ENCODE assay signal across 2 cellular contexts in the genomic region with DNA sequence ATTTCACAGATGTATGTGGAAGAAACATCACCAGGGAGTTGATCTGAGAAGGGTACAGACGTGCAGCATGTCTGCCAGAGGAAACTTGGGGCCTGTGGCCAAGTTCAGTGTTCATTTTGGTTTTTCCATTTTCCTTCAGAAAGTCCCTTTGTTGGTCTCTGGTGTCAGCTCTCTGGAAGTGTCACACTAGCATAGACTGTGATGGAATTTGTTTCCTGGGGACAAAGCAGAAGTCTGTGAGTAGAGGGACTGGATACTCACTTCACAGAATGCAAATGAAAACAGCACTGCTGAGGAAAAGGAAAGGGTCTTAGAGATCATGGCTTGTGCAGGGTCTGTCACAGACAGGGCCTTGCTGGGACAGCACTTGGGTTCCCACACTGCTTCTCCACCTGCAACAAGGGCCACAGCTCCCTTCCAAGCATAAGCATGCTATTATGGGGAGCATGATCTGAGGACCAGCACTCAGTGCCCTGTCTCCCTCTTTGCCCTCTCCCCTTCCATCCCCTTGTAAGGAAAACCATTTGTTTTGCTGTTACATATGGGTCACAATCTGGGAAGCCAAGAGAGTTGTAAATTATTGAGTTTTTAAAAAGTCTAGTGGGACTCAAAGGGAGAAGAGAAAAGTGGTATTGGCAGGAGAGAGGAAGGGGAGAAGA.
TF ChIP-seq lines count a peak whose summit lies in the region.

No MANE protein-coding gene starts in this region.

TF ChIP-seq in WTC11, 78 proteins besides CTCF, POLR2A, EP300 and RAD21 (continues in another document):
- TF ChIP-seq CBFB (CRISPR knock-in tag; IDR thresholded peaks at IDR 0.05; ENCODE audit: low read depth) (no peak), ZNF416 (CRISPR knock-in tag; IDR thresholded peaks at IDR 0.05) (no peak), MXD4 (CRISPR knock-in tag; IDR thresholded peaks at IDR 0.05; ENCODE audit: borderline replicate concordance) (no peak), ZNF232 (CRISPR knock-in tag; IDR thresholded peaks at IDR 0.05) (no peak), NR2C2 (CRISPR knock-in tag; IDR thresholded peaks at IDR 0.05) (no peak), ETV6 (CRISPR knock-in tag; IDR thresholded peaks at IDR 0.05) (no peak), GABPB1 (CRISPR knock-in tag; IDR thresholded peaks at IDR 0.05) (no peak), FOXK1 (CRISPR knock-in tag; IDR thresholded peaks at IDR 0.05) (no peak), GTF2I (CRISPR knock-in tag; conservative IDR thresholded peaks at IDR 0.05) (no peak), CREB1 (CRISPR knock-in tag; IDR thresholded peaks at IDR 0.05) (no peak), ZNF263 (CRISPR knock-in tag; IDR thresholded peaks at IDR 0.05; ENCODE audit: low read depth) (no peak), HMGA2 (CRISPR knock-in tag; IDR thresholded peaks at IDR 0.05) (no peak), TEAD1 (CRISPR knock-in tag; IDR thresholded peaks at IDR 0.05) (no peak), ZNF138 (CRISPR knock-in tag; conservative IDR thresholded peaks at IDR 0.05) (no peak)
- TF ChIP-seq, protein P1, sequence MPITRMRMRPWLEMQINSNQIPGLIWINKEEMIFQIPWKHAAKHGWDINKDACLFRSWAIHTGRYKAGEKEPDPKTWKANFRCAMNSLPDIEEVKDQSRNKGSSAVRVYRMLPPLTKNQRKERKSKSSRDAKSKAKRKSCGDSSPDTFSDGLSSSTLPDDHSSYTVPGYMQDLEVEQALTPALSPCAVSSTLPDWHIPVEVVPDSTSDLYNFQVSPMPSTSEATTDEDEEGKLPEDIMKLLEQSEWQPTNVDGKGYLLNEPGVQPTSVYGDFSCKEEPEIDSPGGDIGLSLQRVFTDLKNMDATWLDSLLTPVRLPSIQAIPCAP (CRISPR knock-in tag; IDR thresholded peaks at IDR 0.05) = no peak
- TF ChIP-seq, protein P2, sequence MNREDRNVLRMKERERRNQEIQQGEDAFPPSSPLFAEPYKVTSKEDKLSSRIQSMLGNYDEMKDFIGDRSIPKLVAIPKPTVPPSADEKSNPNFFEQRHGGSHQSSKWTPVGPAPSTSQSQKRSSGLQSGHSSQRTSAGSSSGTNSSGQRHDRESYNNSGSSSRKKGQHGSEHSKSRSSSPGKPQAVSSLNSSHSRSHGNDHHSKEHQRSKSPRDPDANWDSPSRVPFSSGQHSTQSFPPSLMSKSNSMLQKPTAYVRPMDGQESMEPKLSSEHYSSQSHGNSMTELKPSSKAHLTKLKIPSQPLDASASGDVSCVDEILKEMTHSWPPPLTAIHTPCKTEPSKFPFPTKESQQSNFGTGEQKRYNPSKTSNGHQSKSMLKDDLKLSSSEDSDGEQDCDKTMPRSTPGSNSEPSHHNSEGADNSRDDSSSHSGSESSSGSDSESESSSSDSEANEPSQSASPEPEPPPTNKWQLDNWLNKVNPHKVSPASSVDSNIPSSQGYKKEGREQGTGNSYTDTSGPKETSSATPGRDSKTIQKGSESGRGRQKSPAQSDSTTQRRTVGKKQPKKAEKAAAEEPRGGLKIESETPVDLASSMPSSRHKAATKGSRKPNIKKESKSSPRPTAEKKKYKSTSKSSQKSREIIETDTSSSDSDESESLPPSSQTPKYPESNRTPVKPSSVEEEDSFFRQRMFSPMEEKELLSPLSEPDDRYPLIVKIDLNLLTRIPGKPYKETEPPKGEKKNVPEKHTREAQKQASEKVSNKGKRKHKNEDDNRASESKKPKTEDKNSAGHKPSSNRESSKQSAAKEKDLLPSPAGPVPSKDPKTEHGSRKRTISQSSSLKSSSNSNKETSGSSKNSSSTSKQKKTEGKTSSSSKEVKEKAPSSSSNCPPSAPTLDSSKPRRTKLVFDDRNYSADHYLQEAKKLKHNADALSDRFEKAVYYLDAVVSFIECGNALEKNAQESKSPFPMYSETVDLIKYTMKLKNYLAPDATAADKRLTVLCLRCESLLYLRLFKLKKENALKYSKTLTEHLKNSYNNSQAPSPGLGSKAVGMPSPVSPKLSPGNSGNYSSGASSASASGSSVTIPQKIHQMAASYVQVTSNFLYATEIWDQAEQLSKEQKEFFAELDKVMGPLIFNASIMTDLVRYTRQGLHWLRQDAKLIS (CRISPR knock-in tag; IDR thresholded peaks at IDR 0.05; ENCODE audit: borderline replicate concordance) = no peak
- TF ChIP-seq, protein P3, sequence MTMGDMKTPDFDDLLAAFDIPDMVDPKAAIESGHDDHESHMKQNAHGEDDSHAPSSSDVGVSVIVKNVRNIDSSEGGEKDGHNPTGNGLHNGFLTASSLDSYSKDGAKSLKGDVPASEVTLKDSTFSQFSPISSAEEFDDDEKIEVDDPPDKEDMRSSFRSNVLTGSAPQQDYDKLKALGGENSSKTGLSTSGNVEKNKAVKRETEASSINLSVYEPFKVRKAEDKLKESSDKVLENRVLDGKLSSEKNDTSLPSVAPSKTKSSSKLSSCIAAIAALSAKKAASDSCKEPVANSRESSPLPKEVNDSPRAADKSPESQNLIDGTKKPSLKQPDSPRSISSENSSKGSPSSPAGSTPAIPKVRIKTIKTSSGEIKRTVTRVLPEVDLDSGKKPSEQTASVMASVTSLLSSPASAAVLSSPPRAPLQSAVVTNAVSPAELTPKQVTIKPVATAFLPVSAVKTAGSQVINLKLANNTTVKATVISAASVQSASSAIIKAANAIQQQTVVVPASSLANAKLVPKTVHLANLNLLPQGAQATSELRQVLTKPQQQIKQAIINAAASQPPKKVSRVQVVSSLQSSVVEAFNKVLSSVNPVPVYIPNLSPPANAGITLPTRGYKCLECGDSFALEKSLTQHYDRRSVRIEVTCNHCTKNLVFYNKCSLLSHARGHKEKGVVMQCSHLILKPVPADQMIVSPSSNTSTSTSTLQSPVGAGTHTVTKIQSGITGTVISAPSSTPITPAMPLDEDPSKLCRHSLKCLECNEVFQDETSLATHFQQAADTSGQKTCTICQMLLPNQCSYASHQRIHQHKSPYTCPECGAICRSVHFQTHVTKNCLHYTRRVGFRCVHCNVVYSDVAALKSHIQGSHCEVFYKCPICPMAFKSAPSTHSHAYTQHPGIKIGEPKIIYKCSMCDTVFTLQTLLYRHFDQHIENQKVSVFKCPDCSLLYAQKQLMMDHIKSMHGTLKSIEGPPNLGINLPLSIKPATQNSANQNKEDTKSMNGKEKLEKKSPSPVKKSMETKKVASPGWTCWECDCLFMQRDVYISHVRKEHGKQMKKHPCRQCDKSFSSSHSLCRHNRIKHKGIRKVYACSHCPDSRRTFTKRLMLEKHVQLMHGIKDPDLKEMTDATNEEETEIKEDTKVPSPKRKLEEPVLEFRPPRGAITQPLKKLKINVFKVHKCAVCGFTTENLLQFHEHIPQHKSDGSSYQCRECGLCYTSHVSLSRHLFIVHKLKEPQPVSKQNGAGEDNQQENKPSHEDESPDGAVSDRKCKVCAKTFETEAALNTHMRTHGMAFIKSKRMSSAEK (CRISPR knock-in tag; IDR thresholded peaks at IDR 0.05; ENCODE audit: borderline replicate concordance) = no peak
- TF ChIP-seq, protein P4, sequence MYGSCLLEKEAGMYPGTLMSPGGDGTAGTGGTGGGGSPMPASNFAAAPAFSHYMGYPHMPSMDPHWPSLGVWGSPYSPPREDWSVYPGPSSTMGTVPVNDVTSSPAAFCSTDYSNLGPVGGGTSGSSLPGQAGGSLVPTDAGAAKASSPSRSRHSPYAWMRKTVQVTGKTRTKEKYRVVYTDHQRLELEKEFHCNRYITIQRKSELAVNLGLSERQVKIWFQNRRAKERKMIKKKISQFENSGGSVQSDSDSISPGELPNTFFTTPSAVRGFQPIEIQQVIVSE (CRISPR knock-in tag; IDR thresholded peaks at IDR 0.05; ENCODE audit: borderline replicate concordance) = no peak

TF ChIP-seq in H1, 55 proteins besides CTCF, POLR2A, EP300 and RAD21:
- TF ChIP-seq JUND (IDR thresholded peaks at IDR 0.05; ENCODE audit: low read length) (no peak), RFX5 (IDR thresholded peaks at IDR 0.05; ENCODE audit: borderline replicate concordance, low read depth, low read length) (no peak), BRCA1 (IDR thresholded peaks at IDR 0.05; ENCODE audit: low read depth, low read length) (no peak), TBP (IDR thresholded peaks at IDR 0.05; ENCODE audit: low read depth, low read length) (no peak), ZNF274 (IDR thresholded peaks at IDR 0.05; ENCODE audit: borderline replicate concordance, extremely low read depth, low read length) (no peak), FOSL1 (IDR thresholded peaks at IDR 0.05; ENCODE audit: insufficient read depth, low read depth, low read length) (no peak), RBBP5 (IDR thresholded peaks at IDR 0.05; ENCODE audit: borderline replicate concordance, low read depth, low read length) (no peak), SP2 (IDR thresholded peaks at IDR 0.05; ENCODE audit: low read length) (no peak), CHD2 (IDR thresholded peaks at IDR 0.05; ENCODE audit: low read length) (no peak), RXRA (IDR thresholded peaks at IDR 0.05; ENCODE audit: insufficient read depth, low read depth, low read length) (no peak)
- TF ChIP-seq, protein P5, sequence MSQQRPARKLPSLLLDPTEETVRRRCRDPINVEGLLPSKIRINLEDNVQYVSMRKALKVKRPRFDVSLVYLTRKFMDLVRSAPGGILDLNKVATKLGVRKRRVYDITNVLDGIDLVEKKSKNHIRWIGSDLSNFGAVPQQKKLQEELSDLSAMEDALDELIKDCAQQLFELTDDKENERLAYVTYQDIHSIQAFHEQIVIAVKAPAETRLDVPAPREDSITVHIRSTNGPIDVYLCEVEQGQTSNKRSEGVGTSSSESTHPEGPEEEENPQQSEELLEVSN (IDR thresholded peaks at IDR 0.05) = no peak
- TF ChIP-seq, protein P6, sequence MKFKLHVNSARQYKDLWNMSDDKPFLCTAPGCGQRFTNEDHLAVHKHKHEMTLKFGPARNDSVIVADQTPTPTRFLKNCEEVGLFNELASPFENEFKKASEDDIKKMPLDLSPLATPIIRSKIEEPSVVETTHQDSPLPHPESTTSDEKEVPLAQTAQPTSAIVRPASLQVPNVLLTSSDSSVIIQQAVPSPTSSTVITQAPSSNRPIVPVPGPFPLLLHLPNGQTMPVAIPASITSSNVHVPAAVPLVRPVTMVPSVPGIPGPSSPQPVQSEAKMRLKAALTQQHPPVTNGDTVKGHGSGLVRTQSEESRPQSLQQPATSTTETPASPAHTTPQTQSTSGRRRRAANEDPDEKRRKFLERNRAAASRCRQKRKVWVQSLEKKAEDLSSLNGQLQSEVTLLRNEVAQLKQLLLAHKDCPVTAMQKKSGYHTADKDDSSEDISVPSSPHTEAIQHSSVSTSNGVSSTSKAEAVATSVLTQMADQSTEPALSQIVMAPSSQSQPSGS (IDR thresholded peaks at IDR 0.05; ENCODE audit: low read length) = no peak
- TF ChIP-seq, protein P7, sequence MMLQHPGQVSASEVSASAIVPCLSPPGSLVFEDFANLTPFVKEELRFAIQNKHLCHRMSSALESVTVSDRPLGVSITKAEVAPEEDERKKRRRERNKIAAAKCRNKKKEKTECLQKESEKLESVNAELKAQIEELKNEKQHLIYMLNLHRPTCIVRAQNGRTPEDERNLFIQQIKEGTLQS (IDR thresholded peaks at IDR 0.05; ENCODE audit: insufficient read depth, low read depth, low read length) = no peak
